In genomic region chr7:41874206-41874770, GRCh38 we compare ENCODE assay signal across 25 cellular contexts.
DNase-seq lines count a peak whose midpoint lies in the region; ATAC-seq and TF ChIP-seq lines count a peak whose summit lies in the region.
"Had no signal": no experiment of that assay in that cellular context is flagged by ENCODE, and none has a peak within 500 bp of the region (broad histone marks: within the 10 kb centered on the region; RNA-seq: fewer than 3 reads in every experiment).

No MANE protein-coding gene starts in this region.

- H3K36me3 Mint-ChIP-seq in activated naive CD4-positive, alpha-beta T cell treated with anti-CD3 and anti-CD28 coated beads, Interleukin-2, amount 10 ng/mL, durations not matched to agents 7 days and 5 days = peaks cover 3% of the 10 kb centered on the region
- H3K36me3 Mint-ChIP-seq: CD14-positive monocyte, IgD-negative memory B cell, WTC11 had no signal

- H3K4me3 ChIP-seq in fibroblast of mammary gland (ENCODE audit: control insufficient read depth, low read depth, low read length) = no peak overlapping the region
- H3K4me3 ChIP-seq: lung, SK-N-MC, stomach, tibial nerve had no signal

- CTCF ChIA-PET in activated naive CD4-positive, alpha-beta T cell treated with anti-CD3 and anti-CD28 coated beads, Interleukin-2, amount 10 ng/mL, durations not matched to agents 7 days and 5 days (lab: Charles Lee) = no interaction called here

- no peak overlapping the region for H3K4me3 Mint-ChIP-seq in activated naive CD4-positive, alpha-beta T cell treated with anti-CD3 and anti-CD28 coated beads, Interleukin-2, amount 10 ng/mL, durations not matched to agents 7 days and 5 days
- H3K4me3 Mint-ChIP-seq: activated naive CD4-positive, alpha-beta T cell treated with anti-CD3 and anti-CD28 coated beads for 36 hours; activated T-cell treated with anti-CD3 and anti-CD28 coated beads, Interleukin-2, amount 50 U/mL, for 4 hours; CD14-positive monocyte; IgD-negative memory B cell; WTC11 had no signal

- no peak overlapping the region for H3K27ac Mint-ChIP-seq in activated naive CD4-positive, alpha-beta T cell treated with anti-CD3 and anti-CD28 coated beads, Interleukin-2, amount 10 ng/mL, durations not matched to agents 7 days and 5 days
- H3K27ac Mint-ChIP-seq: activated naive CD4-positive, alpha-beta T cell treated with anti-CD3 and anti-CD28 coated beads for 36 hours; progenitor cell of endocrine pancreas; WTC11 had no signal

- no peak for TF ChIP-seq CTCF in fibroblast of mammary gland (conservative IDR thresholded peaks at IDR 0.05; ENCODE audit: control insufficient read depth, insufficient read depth, low read depth, low read length)

- peaks cover 22% of the 10 kb centered on the region for H3K4me1 Mint-ChIP-seq in activated naive CD4-positive, alpha-beta T cell treated with anti-CD3 and anti-CD28 coated beads, Interleukin-2, amount 10 ng/mL, durations not matched to agents 7 days and 5 days

- H3K27me3 Mint-ChIP-seq in activated naive CD4-positive, alpha-beta T cell treated with anti-CD3 and anti-CD28 coated beads, Interleukin-2, amount 10 ng/mL, durations not matched to agents 7 days and 5 days = peaks cover 21% of the 10 kb centered on the region
- H3K27me3 Mint-ChIP-seq: IgD-negative memory B cell had no signal

- H3K9me3 Mint-ChIP-seq in activated naive CD4-positive, alpha-beta T cell treated with anti-CD3 and anti-CD28 coated beads, Interleukin-2, amount 10 ng/mL, durations not matched to agents 7 days and 5 days = peaks cover 6% of the 10 kb centered on the region
- H3K9me3 Mint-ChIP-seq: activated naive CD4-positive, alpha-beta T cell treated with anti-CD3 and anti-CD28 coated beads for 36 hours; activated T-cell treated with anti-CD3 and anti-CD28 coated beads, Interleukin-2, amount 50 U/mL, for 4 hours; CD14-positive monocyte had no signal

- peak; percentile 20 for ATAC-seq in stimulated activated naive CD8-positive, alpha-beta T cell treated with anti-CD3 and anti-CD28 coated beads, Interleukin-15, Interleukin-2, amounts not matched to agents 100 U/mL and 50 U/mL, for 24 hours
- ATAC-seq: activated T-cell treated with anti-CD3 and anti-CD28 coated beads, Interleukin-2, amount 50 U/mL, for 4 hours; HCT116; sciatic nerve; WTC11 had no signal

- DNase-seq in activated naive CD4-positive, alpha-beta T cell treated with anti-CD3 and anti-CD28 coated beads, Interleukin-2, amount 10 ng/mL, durations not matched to agents 7 days and 5 days = peak; percentile 29
- no peak for DNase-seq in activated naive CD4-positive, alpha-beta T cell (lab: John Stamatoyannopoulos, UW)
- peak; percentile 59 for DNase-seq in OCI-M1 (lab: John Stamatoyannopoulos, UW)
- peak; percentile 31 for DNase-seq in fibroblast of mammary gland (ENCODE audit: low read depth)
- DNase-seq in stimulated activated naive CD8-positive, alpha-beta T cell treated with anti-CD3 and anti-CD28 coated beads, Interleukin-15, Interleukin-2, amounts not matched to agents 100 U/mL and 50 U/mL, for 24 hours = no peak
- DNase-seq in iPS-NIHi11 (ENCODE audit: low spot score) = no peak
- DNase-seq in NCI-H187 (lab: John Stamatoyannopoulos, UW) = no peak
- no peak for DNase-seq in SHP77 (lab: John Stamatoyannopoulos, UW)
- DNase-seq: activated naive CD4-positive, alpha-beta T cell treated with anti-CD3 and anti-CD28 coated beads for 36 hours; activated T-cell treated with anti-CD3 and anti-CD28 coated beads, Interleukin-2, amount 50 U/mL, for 4 hours; anterior cingulate cortex; Calu3; cortex of kidney; NCI-H2171 treated with DMSO at 0.1 percent for 48 hours; NCI-H526; stomach had no signal

Comparison
In these comparisons a context has a peak if more than half of its experiments do, and no peak if none do; other contexts are left out.
1. DNase-seq: peak in activated naive CD4-positive, alpha-beta T cell treated with anti-CD3 and anti-CD28 coated beads, Interleukin-2, amount 10 ng/mL, durations not matched to agents 7 days and 5 days (single experiment), OCI-M1 (single experiment) and fibroblast of mammary gland (single experiment); none in activated naive CD4-positive, alpha-beta T cell (0 of 4), stimulated activated naive CD8-positive, alpha-beta T cell treated with anti-CD3 and anti-CD28 coated beads, Interleukin-15, Interleukin-2, amounts not matched to agents 100 U/mL and 50 U/mL, for 24 hours (single experiment), iPS-NIHi11 (single experiment), NCI-H187 (0 of 2) and SHP77 (0 of 2).